8 cellular contexts compared by ENCODE assay signal in genomic region chrX:37776283-37776986, GRCh38. TPM values are rescaled to one million over a fixed set of nuclear protein-coding genes. Genes with fewer than 3 reads are reported as not detected.
DNase-seq lines count a peak whose midpoint lies in the region; ATAC-seq lines count a peak whose summit lies in the region.

No MANE protein-coding gene starts in this region.

- H3K4me3 Mint-ChIP-seq in activated CD8-positive, alpha-beta memory T cell treated with anti-CD3 and anti-CD28 coated beads, Interleukin-2, amount 10 ng/mL, durations not matched to agents 7 days and 5 days: no peak overlapping the region

- ATAC-seq in activated CD8-positive, alpha-beta memory T cell treated with anti-CD3 and anti-CD28 coated beads, Interleukin-2, amount 10 ng/mL, durations not matched to agents 7 days and 5 days: peak; percentile 81
- peak; percentile 85 for ATAC-seq in HG02759 (IDR thresholded peaks at IDR 0.05; ENCODE audit: unreplicated experiment)
- ATAC-seq in stimulated activated naive CD8-positive, alpha-beta T cell treated with anti-CD3 and anti-CD28 coated beads, Interleukin-15, Interleukin-2, amounts not matched to agents 100 U/mL and 50 U/mL, for 24 hours: peak; percentile 69

- H3K4me1 Mint-ChIP-seq in activated CD8-positive, alpha-beta memory T cell treated with anti-CD3 and anti-CD28 coated beads, Interleukin-2, amount 10 ng/mL, durations not matched to agents 7 days and 5 days: peaks cover 21% of the 10 kb centered on the region

- peak; percentile 41 for DNase-seq in activated CD8-positive, alpha-beta memory T cell treated with anti-CD3 and anti-CD28 coated beads, Interleukin-2, amount 10 ng/mL, durations not matched to agents 7 days and 5 days
- no peak for DNase-seq in activated CD8-positive, alpha-beta memory T cell treated with anti-CD3 and anti-CD28 coated beads, Interleukin-2, amount 50 U/mL, for 4 hours
- DNase-seq in MV-4-11 (lab: John Stamatoyannopoulos, UW): peak; percentile 54
- no peak for DNase-seq in stimulated activated naive CD8-positive, alpha-beta T cell treated with anti-CD3 and anti-CD28 coated beads, Interleukin-15, Interleukin-2, amounts not matched to agents 100 U/mL and 50 U/mL, for 24 hours
- DNase-seq in Ammon's horn (ENCODE audit: low spot score): no peak
- no peak for DNase-seq in NCI-H748 treated with DMSO at 0.1 percent for 48 hours (lab: John Stamatoyannopoulos, UW)
- DNase-seq in DMS79 (lab: John Stamatoyannopoulos, UW): no peak

- no peaks in the 10 kb centered on the region for H3K36me3 Mint-ChIP-seq in activated CD8-positive, alpha-beta memory T cell treated with anti-CD3 and anti-CD28 coated beads, Interleukin-2, amount 10 ng/mL, durations not matched to agents 7 days and 5 days

- no peaks in the 10 kb centered on the region for H3K9me3 Mint-ChIP-seq in activated CD8-positive, alpha-beta memory T cell treated with anti-CD3 and anti-CD28 coated beads, Interleukin-2, amount 10 ng/mL, durations not matched to agents 7 days and 5 days (ENCODE audit: low read depth)

- CTCF ChIA-PET in activated CD8-positive, alpha-beta memory T cell treated with anti-CD3 and anti-CD28 coated beads, Interleukin-2, amount 10 ng/mL, durations not matched to agents 7 days and 5 days (lab: Charles Lee): interaction anchor here (1.0 to 1.3 kb wide), 3 partner anchors 14 to 31 kb away, joined by 3 to 5 read pairs (median 3); no protein-coding TSS in a partner anchor

- no peaks in the 10 kb centered on the region for H3K27me3 Mint-ChIP-seq in activated CD8-positive, alpha-beta memory T cell treated with anti-CD3 and anti-CD28 coated beads, Interleukin-2, amount 10 ng/mL, durations not matched to agents 7 days and 5 days

- peak overlapping the region; percentile 49 for H3K27ac Mint-ChIP-seq in activated CD8-positive, alpha-beta memory T cell treated with anti-CD3 and anti-CD28 coated beads, Interleukin-2, amount 10 ng/mL, durations not matched to agents 7 days and 5 days

RNA-seq across cellular contexts. Expression of gene CYBB, which starts 3.4 kb away (rescaled TPM):
- not detected for total RNA-seq in activated CD8-positive, alpha-beta memory T cell treated with anti-CD3 and anti-CD28 coated beads, Interleukin-2, amount 10 ng/mL, durations not matched to agents 7 days and 5 days

Comparison
In these comparisons a context has a peak if more than half of its experiments do, and no peak if none do; other contexts are left out.
1. DNase-seq: peak in activated CD8-positive, alpha-beta memory T cell treated with anti-CD3 and anti-CD28 coated beads, Interleukin-2, amount 10 ng/mL, durations not matched to agents 7 days and 5 days (single experiment) and MV-4-11 (single experiment); none in activated CD8-positive, alpha-beta memory T cell treated with anti-CD3 and anti-CD28 coated beads, Interleukin-2, amount 50 U/mL, for 4 hours (single experiment), stimulated activated naive CD8-positive, alpha-beta T cell treated with anti-CD3 and anti-CD28 coated beads, Interleukin-15, Interleukin-2, amounts not matched to agents 100 U/mL and 50 U/mL, for 24 hours (single experiment), Ammon's horn (single experiment), NCI-H748 treated with DMSO at 0.1 percent for 48 hours (single experiment) and DMS79 (single experiment).
2. Peak in every context shown above with its lines, with median percentiles within 50 percentile points of each other: ATAC-seq.